Comparison of ENCODE assay signal across 26 cellular contexts in genomic region chr7:140249036-140249806, GRCh38.
A peak's percentile ranks its signal among the peaks of the same experiment; 100 is the strongest.
DNase-seq lines count a peak whose midpoint lies in the region; ATAC-seq, FAIRE-seq and TF ChIP-seq lines count a peak whose summit lies in the region.
"Had no signal": no experiment of that assay in that cellular context is flagged by ENCODE, and none has a peak within 500 bp of the region (broad histone marks: within the 10 kb centered on the region; RNA-seq: fewer than 3 reads in every experiment).

No MANE protein-coding gene starts in this region.

- TF ChIP-seq RAD21 in K562 (CRISPR knock-in tag; conservative IDR thresholded peaks at IDR 0.05 in 1 of 2, IDR thresholded peaks at IDR 0.05 in 1 of 2) = no peak

- no peak for TF ChIP-seq POLR2A in K562 (conservative IDR thresholded peaks at IDR 0.05)

- WGBS in K562 (ENCODE audit: insufficient coverage, low coverage, missing lambda C conversion rate) = 57% methylated on average over 3 of the region's 3 CpGs

- no peak overlapping the region for H3K27ac ChIP-seq in K562 (ENCODE audit: extremely low read depth, low read depth, low read length)
- H3K27ac ChIP-seq in foreskin keratinocyte = no peak overlapping the region
- H3K27ac ChIP-seq: BLaER1, gastroesophageal sphincter, neutrophil, WERI-Rb-1 had no signal

- H3K27me3 ChIP-seq in K562 (ENCODE audit: control insufficient read depth in 2 of 2, insufficient read depth in 2 of 2, low read length in 2 of 2) = no peaks in the 10 kb centered on the region
- no peaks in the 10 kb centered on the region for H3K27me3 ChIP-seq in foreskin keratinocyte
- H3K27me3 ChIP-seq: BLaER1, gastroesophageal sphincter, neutrophil had no signal

- H3K4me3 ChIP-seq in K562 = no peak overlapping the region
- H3K4me3 ChIP-seq: BLaER1, gastroesophageal sphincter had no signal

- H4K20me1 ChIP-seq in K562 (replicated peaks; ENCODE audit: control insufficient read depth, insufficient read depth, low read length) = no peaks in the 10 kb centered on the region
- H4K20me1 ChIP-seq: BLaER1 had no signal

- no peaks in the 10 kb centered on the region for H3K79me2 ChIP-seq in K562 (ENCODE audit: control insufficient read depth, insufficient read depth, low read length)

- TF ChIP-seq CTCF in K562 (IDR thresholded peaks at IDR 0.05 in 2 of 3, conservative IDR thresholded peaks at IDR 0.05 in 1 of 3; ENCODE audit: insufficient read depth in 2 of 3, low read depth in 1 of 3, low read length in 3 of 3) (no peak), foreskin keratinocyte (conservative IDR thresholded peaks at IDR 0.05) (no peak)

- H3K9ac ChIP-seq in K562 (ENCODE audit: insufficient read depth in 1 of 2, low read depth in 2 of 2, low read length in 2 of 2) = no peak overlapping the region
- H3K9ac ChIP-seq: BLaER1 had no signal

- no peak overlapping the region for H2AFZ ChIP-seq in K562 (ENCODE audit: low read depth, low read length)

- ATAC-seq in K562 = no peak
- no peak for ATAC-seq in activated CD4-positive, CD25-positive, alpha-beta regulatory T cell treated with anti-CD3 and anti-CD28 coated beads, Interleukin-2, amount 50 U/mL, for 24 hours
- ATAC-seq in foreskin keratinocyte = no peak
- ATAC-seq in left cardiac atrium = no peak
- ATAC-seq: esophagus mucosa, gastroesophageal sphincter, SK-N-SH treated with all-trans-retinoic acid at 6 μM for 48 hours had no signal

- no peak for FAIRE-seq in K562 (lab: Jason Lieb, UNC)
- FAIRE-seq: GM12891 had no signal

- CTCF ChIA-PET in K562 (lab: Yijun Ruan, JAX; ENCODE audit: low intra/inter-chr PET ratio) = no interaction called here

- intact Hi-C loops in K562 (cut with micrococcal nuclease) (no loop called here), left cardiac atrium (cut with DNase I) (no loop called here)

- no peaks in the 10 kb centered on the region for H3K9me3 ChIP-seq in K562 (replicated peaks; ENCODE audit: control insufficient read depth, insufficient read depth, low read depth, low read length)
- H3K9me3 ChIP-seq: BLaER1, gastroesophageal sphincter, neutrophil had no signal

- POLR2A ChIA-PET in K562 (lab: Yijun Ruan, JAX) = interaction anchor here (0.5 to 1.6 kb wide), 5 partner anchors 9 to 222 kb away, joined by 3 to 5 read pairs (median 3); no protein-coding TSS in a partner anchor

- BruUV-seq in K562 (replicated peaks; lab: Mats Ljungman, UMichigan) = no TSS peak

- H3K36me3 ChIP-seq in K562 (ENCODE audit: control insufficient read depth, insufficient read depth, low read length) = no peaks in the 10 kb centered on the region
- H3K36me3 ChIP-seq: BLaER1, gastroesophageal sphincter, neutrophil, WERI-Rb-1 had no signal

- peak; percentile 91 for DNase-seq in COLO829 (ENCODE audit: low spot score)
- DNase-seq in K562 (ENCODE audit: extremely low read depth in 1 of 4, low spot score in 3 of 4) = no peak
- DNase-seq in kidney glomerular epithelial cell (lab: John Stamatoyannopoulos, UW) = peak; percentile 60
- peak; percentile 91 for DNase-seq in pons (ENCODE audit: low spot score)
- no peak for DNase-seq in COR-L47 (lab: John Stamatoyannopoulos, UW)
- no peak for DNase-seq in foreskin keratinocyte
- DNase-seq in left cardiac atrium = no peak
- DNase-seq: activated CD4-positive, alpha-beta memory T cell treated with anti-CD3 and anti-CD28 coated beads for 36 hours; activated CD8-positive, alpha-beta memory T cell treated with anti-CD3 and anti-CD28 coated beads, Interleukin-2, amount 50 U/mL, for 48 hours; activated naive CD8-positive, alpha-beta T cell treated with anti-CD3 and anti-CD28 coated beads, Interleukin-2, amount 10 ng/mL, durations not matched to agents 7 days and 5 days; Calu3; H9; islet precursor cell; NCI-H1105 treated with DMSO at 0.1 percent for 48 hours; NCI-H2081 treated with DMSO at 0.1 percent for 48 hours; NCI-H345; NCI-H82; stimulated activated CD4-positive, alpha-beta T cell treated with anti-CD3 and anti-CD28 coated beads, Interleukin-2, amount 100 ng/mL, for 24 hours; WERI-Rb-1 had no signal

- H3K9me1 ChIP-seq in K562 (ENCODE audit: control insufficient read depth, insufficient read depth, low read length) = no peaks in the 10 kb centered on the region

- in situ Hi-C loops in K562 (cut with MboI) = no loop called here

- no peak overlapping the region for H3K4me2 ChIP-seq in K562 (ENCODE audit: insufficient read depth, low read length)
- H3K4me2 ChIP-seq: BLaER1 had no signal

- TF ChIP-seq EP300 in K562 (IDR thresholded peaks at IDR 0.05; ENCODE audit: low read length) = no peak

- H3K4me1 ChIP-seq in K562 (replicated peaks in 1 of 2; ENCODE audit: control insufficient read depth in 2 of 2, insufficient read depth in 2 of 2, low read length in 2 of 2) = peaks cover 10 to 13% of the 10 kb centered on the region in 2 experiments; a peak in 4 of 5 replicates
- no peaks in the 10 kb centered on the region for H3K4me1 ChIP-seq in foreskin keratinocyte
- H3K4me1 ChIP-seq: gastroesophageal sphincter had no signal

TF ChIP-seq in K562, 482 proteins besides CTCF, POLR2A, EP300 and RAD21 (continues in another document):
- TF ChIP-seq MCM2 (IDR thresholded peaks at IDR 0.05; ENCODE audit: low read depth) = no peak
- 0 out of 2 replicates have a peak, but pooled peaks have one; percentile 6 for TF ChIP-seq CBFA2T3 (IDR thresholded peaks at IDR 0.05)
- no peak for TF ChIP-seq ZMIZ1 (IDR thresholded peaks at IDR 0.05; ENCODE audit: low read depth in 2 of 2, low read length in 2 of 2)
- TF ChIP-seq, protein P1, sequence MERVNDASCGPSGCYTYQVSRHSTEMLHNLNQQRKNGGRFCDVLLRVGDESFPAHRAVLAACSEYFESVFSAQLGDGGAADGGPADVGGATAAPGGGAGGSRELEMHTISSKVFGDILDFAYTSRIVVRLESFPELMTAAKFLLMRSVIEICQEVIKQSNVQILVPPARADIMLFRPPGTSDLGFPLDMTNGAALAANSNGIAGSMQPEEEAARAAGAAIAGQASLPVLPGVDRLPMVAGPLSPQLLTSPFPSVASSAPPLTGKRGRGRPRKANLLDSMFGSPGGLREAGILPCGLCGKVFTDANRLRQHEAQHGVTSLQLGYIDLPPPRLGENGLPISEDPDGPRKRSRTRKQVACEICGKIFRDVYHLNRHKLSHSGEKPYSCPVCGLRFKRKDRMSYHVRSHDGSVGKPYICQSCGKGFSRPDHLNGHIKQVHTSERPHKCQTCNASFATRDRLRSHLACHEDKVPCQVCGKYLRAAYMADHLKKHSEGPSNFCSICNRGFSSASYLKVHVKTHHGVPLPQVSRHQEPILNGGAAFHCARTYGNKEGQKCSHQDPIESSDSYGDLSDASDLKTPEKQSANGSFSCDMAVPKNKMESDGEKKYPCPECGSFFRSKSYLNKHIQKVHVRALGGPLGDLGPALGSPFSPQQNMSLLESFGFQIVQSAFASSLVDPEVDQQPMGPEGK (CRISPR knock-in tag; IDR thresholded peaks at IDR 0.05; ENCODE audit: borderline replicate concordance) = no peak
- TF ChIP-seq, protein P2, sequence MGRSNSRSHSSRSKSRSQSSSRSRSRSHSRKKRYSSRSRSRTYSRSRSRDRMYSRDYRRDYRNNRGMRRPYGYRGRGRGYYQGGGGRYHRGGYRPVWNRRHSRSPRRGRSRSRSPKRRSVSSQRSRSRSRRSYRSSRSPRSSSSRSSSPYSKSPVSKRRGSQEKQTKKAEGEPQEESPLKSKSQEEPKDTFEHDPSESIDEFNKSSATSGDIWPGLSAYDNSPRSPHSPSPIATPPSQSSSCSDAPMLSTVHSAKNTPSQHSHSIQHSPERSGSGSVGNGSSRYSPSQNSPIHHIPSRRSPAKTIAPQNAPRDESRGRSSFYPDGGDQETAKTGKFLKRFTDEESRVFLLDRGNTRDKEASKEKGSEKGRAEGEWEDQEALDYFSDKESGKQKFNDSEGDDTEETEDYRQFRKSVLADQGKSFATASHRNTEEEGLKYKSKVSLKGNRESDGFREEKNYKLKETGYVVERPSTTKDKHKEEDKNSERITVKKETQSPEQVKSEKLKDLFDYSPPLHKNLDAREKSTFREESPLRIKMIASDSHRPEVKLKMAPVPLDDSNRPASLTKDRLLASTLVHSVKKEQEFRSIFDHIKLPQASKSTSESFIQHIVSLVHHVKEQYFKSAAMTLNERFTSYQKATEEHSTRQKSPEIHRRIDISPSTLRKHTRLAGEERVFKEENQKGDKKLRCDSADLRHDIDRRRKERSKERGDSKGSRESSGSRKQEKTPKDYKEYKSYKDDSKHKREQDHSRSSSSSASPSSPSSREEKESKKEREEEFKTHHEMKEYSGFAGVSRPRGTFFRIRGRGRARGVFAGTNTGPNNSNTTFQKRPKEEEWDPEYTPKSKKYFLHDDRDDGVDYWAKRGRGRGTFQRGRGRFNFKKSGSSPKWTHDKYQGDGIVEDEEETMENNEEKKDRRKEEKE (IDR thresholded peaks at IDR 0.05; ENCODE audit: borderline replicate concordance in 1 of 2, control insufficient read depth in 1 of 2, low read depth in 2 of 2, low read length in 1 of 2) = no peak
- TF ChIP-seq CEBPG (CRISPR knock-in tag; IDR thresholded peaks at IDR 0.05) = no peak
- 0 out of 4 replicates have a peak, but pooled peaks of 1 of the 2 experiments have one; percentile 28 for TF ChIP-seq CEBPG (tag; conservative IDR thresholded peaks at IDR 0.05 in 1 of 2, IDR thresholded peaks at IDR 0.05 in 1 of 2)
- TF ChIP-seq KDM5B (IDR thresholded peaks at IDR 0.05; ENCODE audit: insufficient replicate concordance, low read depth, low read length) = no peak
- no peak for TF ChIP-seq GABPA (tag; conservative IDR thresholded peaks at IDR 0.05; ENCODE audit: low read depth)
- no peak for TF ChIP-seq ZNF785 (CRISPR knock-in tag; IDR thresholded peaks at IDR 0.05)

Comparison
In these comparisons a context has a peak if more than half of its experiments do, and no peak if none do; other contexts are left out.
1. DNase-seq: peak in COLO829 (single experiment), kidney glomerular epithelial cell (single experiment) and pons (single experiment); none in K562 (0 of 4), COR-L47 (single experiment), foreskin keratinocyte (0 of 2) and left cardiac atrium (single experiment).